ENCODE assay signal across 19 cellular contexts in the genomic region with DNA sequence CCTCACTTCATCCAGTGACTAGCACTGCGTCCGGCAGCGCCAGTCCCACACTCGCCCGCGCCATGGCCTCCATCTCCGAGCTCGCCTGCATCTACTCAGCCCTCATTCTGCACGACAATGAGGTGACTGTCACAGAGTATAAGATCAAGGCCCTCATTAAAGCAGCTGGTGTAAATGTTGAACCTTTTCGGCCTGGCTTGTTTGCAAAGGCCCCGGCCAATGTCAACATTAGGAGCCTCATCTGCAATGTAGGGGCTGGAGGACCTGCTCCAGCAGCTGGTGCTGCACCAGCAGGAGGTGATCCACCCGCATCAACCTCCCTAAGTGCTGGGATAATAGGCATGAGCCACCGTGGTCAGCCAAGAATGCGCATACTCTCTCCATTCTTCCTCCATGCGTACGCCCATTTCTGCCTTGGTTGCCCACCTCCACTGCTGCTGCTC. TPM values are rescaled to one million over a fixed set of nuclear protein-coding genes. Genes with fewer than 3 reads are reported as not detected.
DNase-seq lines count a peak whose midpoint lies in the region; ATAC-seq and TF ChIP-seq lines count a peak whose summit lies in the region.
"Had no signal": no experiment of that assay in that cellular context is flagged by ENCODE, and none has a peak within 500 bp of the region (broad histone marks: within the 10 kb centered on the region; RNA-seq: fewer than 3 reads in every experiment).

No MANE protein-coding gene starts in this region.

- TF ChIP-seq CTCF in LNCaP clone FGC (IDR thresholded peaks at IDR 0.05; ENCODE audit: control insufficient read depth, extremely low read depth, insufficient read depth): peak; percentile 19; the same call in 1 of the 2 replicates
- no peak for TF ChIP-seq CTCF in liver (IDR thresholded peaks at IDR 0.05; ENCODE audit: low read depth, low read length, missing input control)
- TF ChIP-seq CTCF in esophagus muscularis mucosa (IDR thresholded peaks at IDR 0.05): no peak

- 74% methylated on average over 16 of the region's 16 CpGs for WGBS in liver
- 91% methylated on average over 16 of the region's 16 CpGs for WGBS in esophagus muscularis mucosa

- no peak overlapping the region for H3K4me3 ChIP-seq in LNCaP clone FGC (ENCODE audit: low read depth, low read length)
- H3K4me3 ChIP-seq in liver (ENCODE audit: low read depth in 1 of 3, low read length in 3 of 3): no peak overlapping the region
- no peak overlapping the region for H3K4me3 ChIP-seq in esophagus muscularis mucosa
- H3K4me3 ChIP-seq: K562, uterus had no signal

- no peak overlapping the region for H3K27ac ChIP-seq in liver (ENCODE audit: low read depth in 1 of 2, low read length in 2 of 2)
- H3K27ac ChIP-seq in esophagus muscularis mucosa (replicated peaks in 1 of 4): no peak overlapping the region
- H3K27ac ChIP-seq: uterus had no signal

- peak; percentile 55 to 86 for TF ChIP-seq RAD21 in liver (IDR thresholded peaks at IDR 0.05)

- DNase-seq in DMS53 treated with DMSO at 0.1 percent for 48 hours (lab: John Stamatoyannopoulos, UW; ENCODE audit: unreplicated experiment): peak; percentile 80
- DNase-seq in LNCaP clone FGC (ENCODE audit: low read depth): peak; percentile 50
- DNase-seq in SHP77 (lab: John Stamatoyannopoulos, UW): peak; percentile 92
- DNase-seq in activated T-cell treated with anti-CD3 and anti-CD28 coated beads, Interleukin-2, amount 50 U/mL, for 72 hours: no peak
- no peak for DNase-seq in activated CD4-positive, alpha-beta T cell treated with anti-CD3 and anti-CD28 coated beads, Interleukin-2, amount 50 U/mL, for 1 hour
- no peak for DNase-seq in esophagus muscularis mucosa (ENCODE audit: extremely low spot score)
- no peak for DNase-seq in germinal center (ENCODE audit: low spot score)
- DNase-seq: activated CD4-positive, alpha-beta T cell treated with anti-CD3 and anti-CD28 coated beads, Interleukin-2, amount 10 ng/mL, durations not matched to agents 7 days and 5 days; activated naive CD8-positive, alpha-beta T cell treated with anti-CD3 and anti-CD28 coated beads, Interleukin-2, amount 10 ng/mL, durations not matched to agents 7 days and 5 days; activated T-cell treated with anti-CD3 and anti-CD28 coated beads, Interleukin-2, amount 50 U/mL, for 1 hour; midbrain; NCI-H1436; NCI-H526 treated with DMSO at 0.1 percent for 48 hours; small intestine; stimulated activated naive B cell treated with anti-CD40 and anti-IgM and Interleukin-4, amounts not matched to agents 10 μg/mL and 1 μg/mL and 100 μg/mL, for 72 hours; uterus had no signal

- no peak overlapping the region for H3K27ac Mint-ChIP-seq in activated T-cell treated with anti-CD3 and anti-CD28 coated beads, Interleukin-2, amount 50 U/mL, for 72 hours
- H3K27ac Mint-ChIP-seq: activated CD4-positive, alpha-beta T cell treated with anti-CD3 and anti-CD28 coated beads, Interleukin-2, amount 10 ng/mL, durations not matched to agents 7 days and 5 days; activated naive CD8-positive, alpha-beta T cell treated with anti-CD3 and anti-CD28 coated beads, Interleukin-2, amount 10 ng/mL, durations not matched to agents 7 days and 5 days; stimulated activated naive B cell treated with anti-CD40 and anti-IgM and Interleukin-4, amounts not matched to agents 10 μg/mL and 1 μg/mL and 100 μg/mL, for 72 hours; T-helper 2 cell treated with Interferon-gamma antibody and Interleukin-4, amounts not matched to agents 5 μg/mL and 100 μg/mL, for 36 hours had no signal

- H3K27me3 Mint-ChIP-seq in activated T-cell treated with anti-CD3 and anti-CD28 coated beads, Interleukin-2, amount 50 U/mL, for 72 hours (ENCODE audit: low read depth): no peaks in the 10 kb centered on the region
- H3K27me3 Mint-ChIP-seq: activated CD4-positive, alpha-beta T cell treated with anti-CD3 and anti-CD28 coated beads, Interleukin-2, amount 10 ng/mL, durations not matched to agents 7 days and 5 days; activated naive CD8-positive, alpha-beta T cell treated with anti-CD3 and anti-CD28 coated beads, Interleukin-2, amount 10 ng/mL, durations not matched to agents 7 days and 5 days; stimulated activated naive B cell treated with anti-CD40 and anti-IgM and Interleukin-4, amounts not matched to agents 10 μg/mL and 1 μg/mL and 100 μg/mL, for 72 hours had no signal

- no peaks in the 10 kb centered on the region for H3K9me3 Mint-ChIP-seq in activated T-cell treated with anti-CD3 and anti-CD28 coated beads, Interleukin-2, amount 50 U/mL, for 72 hours
- H3K9me3 Mint-ChIP-seq: activated CD4-positive, alpha-beta T cell treated with anti-CD3 and anti-CD28 coated beads, Interleukin-2, amount 10 ng/mL, durations not matched to agents 7 days and 5 days; activated naive CD8-positive, alpha-beta T cell treated with anti-CD3 and anti-CD28 coated beads, Interleukin-2, amount 10 ng/mL, durations not matched to agents 7 days and 5 days; stimulated activated naive B cell treated with anti-CD40 and anti-IgM and Interleukin-4, amounts not matched to agents 10 μg/mL and 1 μg/mL and 100 μg/mL, for 72 hours; T-helper 2 cell treated with Interferon-gamma antibody and Interleukin-4, amounts not matched to agents 5 μg/mL and 100 μg/mL, for 36 hours had no signal

- no peak for TF ChIP-seq EP300 in esophagus muscularis mucosa (IDR thresholded peaks at IDR 0.05)

- intact Hi-C loops in esophagus muscularis mucosa (cut with DNase I): loop anchor here (5.0 kb wide), 1 partner anchor 44 kb away; no protein-coding TSS in a partner anchor

- H3K27me3 ChIP-seq in liver (ENCODE audit: control insufficient read depth in 4 of 4, insufficient read depth in 4 of 4, low read length in 3 of 4) (no peaks in the 10 kb centered on the region), esophagus muscularis mucosa (no peaks in the 10 kb centered on the region)
- H3K27me3 ChIP-seq: uterus had no signal

- H3K4me3 Mint-ChIP-seq in activated T-cell treated with anti-CD3 and anti-CD28 coated beads, Interleukin-2, amount 50 U/mL, for 72 hours: no peak overlapping the region
- H3K4me3 Mint-ChIP-seq: activated CD4-positive, alpha-beta T cell treated with anti-CD3 and anti-CD28 coated beads, Interleukin-2, amount 10 ng/mL, durations not matched to agents 7 days and 5 days; activated naive CD8-positive, alpha-beta T cell treated with anti-CD3 and anti-CD28 coated beads, Interleukin-2, amount 10 ng/mL, durations not matched to agents 7 days and 5 days; stimulated activated naive B cell treated with anti-CD40 and anti-IgM and Interleukin-4, amounts not matched to agents 10 μg/mL and 1 μg/mL and 100 μg/mL, for 72 hours; T-helper 2 cell treated with Interferon-gamma antibody and Interleukin-4, amounts not matched to agents 5 μg/mL and 100 μg/mL, for 36 hours had no signal

- peaks cover under 1 to 2% of the 10 kb centered on the region in 2 donors for H3K36me3 Mint-ChIP-seq in activated T-cell treated with anti-CD3 and anti-CD28 coated beads, Interleukin-2, amount 50 U/mL, for 72 hours (ENCODE audit: insufficient read depth in 2 of 2)

- TF ChIP-seq POLR2A in esophagus muscularis mucosa (IDR thresholded peaks at IDR 0.05; ENCODE audit: low read depth): no peak

- H3K4me1 Mint-ChIP-seq in activated T-cell treated with anti-CD3 and anti-CD28 coated beads, Interleukin-2, amount 50 U/mL, for 72 hours (ENCODE audit: low read depth): peaks cover 35% of the 10 kb centered on the region

- no peak overlapping the region for H3K9ac ChIP-seq in liver (ENCODE audit: low read depth in 1 of 2, low read length in 2 of 2)

- ATAC-seq in activated T-cell treated with anti-CD3 and anti-CD28 coated beads, Interleukin-2, amount 50 U/mL, for 72 hours (replicated peaks in 1 of 2): no peak
- ATAC-seq: K562; stimulated activated naive B cell treated with anti-CD40 and anti-IgM and Interleukin-4, amounts not matched to agents 10 μg/mL and 1 μg/mL and 100 μg/mL, for 72 hours had no signal

- H3K9me3 ChIP-seq in liver (ENCODE audit: control insufficient read depth in 4 of 4, low read length in 3 of 4): no peaks in the 10 kb centered on the region
- H3K9me3 ChIP-seq in esophagus muscularis mucosa: no peaks in the 10 kb centered on the region
- H3K9me3 ChIP-seq: uterus had no signal

- no peaks in the 10 kb centered on the region for H3K36me3 ChIP-seq in liver (ENCODE audit: control insufficient read depth in 4 of 4, insufficient read depth in 3 of 4, low read depth in 1 of 4, low read length in 3 of 4)
- H3K36me3 ChIP-seq in esophagus muscularis mucosa: no peaks in the 10 kb centered on the region
- H3K36me3 ChIP-seq: uterus had no signal

- H3K4me1 ChIP-seq in liver (ENCODE audit: control insufficient read depth in 4 of 4, insufficient read depth in 4 of 4, low read length in 3 of 4): peaks cover 0 to 10% (median 3%) of the 10 kb centered on the region in 4 donors
- no peaks in the 10 kb centered on the region for H3K4me1 ChIP-seq in esophagus muscularis mucosa
- H3K4me1 ChIP-seq: uterus had no signal

TF ChIP-seq in liver, 16 proteins besides CTCF, POLR2A, EP300 and RAD21 (continues in another document):
- TF ChIP-seq FOXA2 (IDR thresholded peaks at IDR 0.05) (no peak), SP1 (IDR thresholded peaks at IDR 0.05) (peak; percentile 25), RXRA (IDR thresholded peaks at IDR 0.05) (peak; percentile 9 to 26), TAF1 (conservative IDR thresholded peaks at IDR 0.05) (no peak), HNF4A (conservative IDR thresholded peaks at IDR 0.05) (peak in 1 of 2 donors; percentile 20), GABPA (IDR thresholded peaks at IDR 0.05 in 1 of 2, conservative IDR thresholded peaks at IDR 0.05 in 1 of 2) (no peak)
- TF ChIP-seq, protein P1, sequence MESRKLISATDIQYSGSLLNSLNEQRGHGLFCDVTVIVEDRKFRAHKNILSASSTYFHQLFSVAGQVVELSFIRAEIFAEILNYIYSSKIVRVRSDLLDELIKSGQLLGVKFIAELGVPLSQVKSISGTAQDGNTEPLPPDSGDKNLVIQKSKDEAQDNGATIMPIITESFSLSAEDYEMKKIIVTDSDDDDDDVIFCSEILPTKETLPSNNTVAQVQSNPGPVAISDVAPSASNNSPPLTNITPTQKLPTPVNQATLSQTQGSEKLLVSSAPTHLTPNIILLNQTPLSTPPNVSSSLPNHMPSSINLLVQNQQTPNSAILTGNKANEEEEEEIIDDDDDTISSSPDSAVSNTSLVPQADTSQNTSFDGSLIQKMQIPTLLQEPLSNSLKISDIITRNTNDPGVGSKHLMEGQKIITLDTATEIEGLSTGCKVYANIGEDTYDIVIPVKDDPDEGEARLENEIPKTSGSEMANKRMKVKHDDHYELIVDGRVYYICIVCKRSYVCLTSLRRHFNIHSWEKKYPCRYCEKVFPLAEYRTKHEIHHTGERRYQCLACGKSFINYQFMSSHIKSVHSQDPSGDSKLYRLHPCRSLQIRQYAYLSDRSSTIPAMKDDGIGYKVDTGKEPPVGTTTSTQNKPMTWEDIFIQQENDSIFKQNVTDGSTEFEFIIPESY (IDR thresholded peaks at IDR 0.05): no peak

RNA-seq across cellular contexts. Expression of gene IRF2BPL, which starts 59.9 kb away (rescaled TPM):
- 10 to 100 TPM in 1 of 2 donors, 1 to 10 TPM in 1; 7.6 to 15.8 TPM for total RNA-seq in liver
- 1 to 10 TPM; 3.8 to 7.1 TPM for polyA plus RNA-seq in liver
- total RNA-seq in activated T-cell treated with anti-CD3 and anti-CD28 coated beads, Interleukin-2, amount 50 U/mL, for 72 hours: 10 to 100 TPM; 55.6 to 58.0 TPM
- 100 to 1,000 TPM in 1 of 4 donors, 10 to 100 TPM in 3; 58.6 to 105 (median 98.4) TPM for total RNA-seq in esophagus muscularis mucosa

Comparison
In these comparisons a context has a peak if more than half of its experiments do, and no peak if none do; other contexts are left out.
1. DNase-seq: peak in DMS53 treated with DMSO at 0.1 percent for 48 hours (single experiment), LNCaP clone FGC (single experiment) and SHP77 (2 of 2); none in activated T-cell treated with anti-CD3 and anti-CD28 coated beads, Interleukin-2, amount 50 U/mL, for 72 hours (0 of 2), activated CD4-positive, alpha-beta T cell treated with anti-CD3 and anti-CD28 coated beads, Interleukin-2, amount 50 U/mL, for 1 hour (single experiment), esophagus muscularis mucosa (single experiment) and germinal center (single experiment).